8 cellular contexts compared by ENCODE assay signal in genomic region chr2:74290466-74291216, GRCh38. TPM values are rescaled to one million over a fixed set of nuclear protein-coding genes. Genes with fewer than 3 reads are reported as not detected.
DNase-seq lines count a peak whose midpoint lies in the region; ATAC-seq and TF ChIP-seq lines count a peak whose summit lies in the region.

No MANE protein-coding gene starts in this region.

- no peak for TF ChIP-seq CTCF in GM12865 (IDR thresholded peaks at IDR 0.05; ENCODE audit: insufficient read depth, low read depth, low read length, missing control alignments)
- no peak for TF ChIP-seq CTCF in left lung (IDR thresholded peaks at IDR 0.05)

- peaks cover 0 to 3% of the 10 kb centered on the region in 2 donors for H3K4me1 ChIP-seq in left lung

- H3K27ac ChIP-seq in left lung, result peak overlapping the region; percentile 61 to 66

- DNase-seq in GM12865 (ENCODE audit: low read depth) (peak; percentile 84), left lung (peak in 1 of 2 donors; percentile 27), OCI-M1 (lab: John Stamatoyannopoulos, UW) (no peak), foreskin melanocyte (no peak), NOMO-1 treated with DMSO at 0.1 percent for 48 hours (lab: John Stamatoyannopoulos, UW; ENCODE audit: unreplicated experiment) (no peak)
- DNase-seq in activated CD4-positive, alpha-beta T cell treated with anti-CD3 and anti-CD28 coated beads, Interleukin-2, amount 50 U/mL, for 1 hour, result peak; percentile 23

- no peaks in the 10 kb centered on the region for H3K9me3 ChIP-seq in left lung

- no peaks in the 10 kb centered on the region for H3K36me3 ChIP-seq in left lung

- no peaks in the 10 kb centered on the region for H3K27me3 ChIP-seq in left lung

- intact Hi-C loops in left lung (cut with DNase I), result no loop called here

- ATAC-seq in HG02678 (IDR thresholded peaks at IDR 0.05; ENCODE audit: unreplicated experiment) (peak; percentile 73), left lung (peak; percentile 37), GM21619 (IDR thresholded peaks at IDR 0.05; ENCODE audit: unreplicated experiment) (no peak)

- H3K4me3 ChIP-seq in GM12865 (ENCODE audit: low read depth, low read length), result no peak overlapping the region
- H3K4me3 ChIP-seq in left lung, result no peak overlapping the region

RNA-seq across cellular contexts. Expression of gene SLC4A5, which starts 52.6 kb away (rescaled TPM):
- total RNA-seq in left lung, result 1 to 10 TPM; 2.0 to 8.2 TPM

Comparison
In these comparisons a context has a peak if more than half of its experiments do, and no peak if none do; other contexts are left out.
1. DNase-seq: peak in GM12865 (single experiment) and activated CD4-positive, alpha-beta T cell treated with anti-CD3 and anti-CD28 coated beads, Interleukin-2, amount 50 U/mL, for 1 hour (single experiment); none in OCI-M1 (single experiment), foreskin melanocyte (single experiment) and NOMO-1 treated with DMSO at 0.1 percent for 48 hours (single experiment).